23 cellular contexts compared by ENCODE assay signal in the genomic region with DNA sequence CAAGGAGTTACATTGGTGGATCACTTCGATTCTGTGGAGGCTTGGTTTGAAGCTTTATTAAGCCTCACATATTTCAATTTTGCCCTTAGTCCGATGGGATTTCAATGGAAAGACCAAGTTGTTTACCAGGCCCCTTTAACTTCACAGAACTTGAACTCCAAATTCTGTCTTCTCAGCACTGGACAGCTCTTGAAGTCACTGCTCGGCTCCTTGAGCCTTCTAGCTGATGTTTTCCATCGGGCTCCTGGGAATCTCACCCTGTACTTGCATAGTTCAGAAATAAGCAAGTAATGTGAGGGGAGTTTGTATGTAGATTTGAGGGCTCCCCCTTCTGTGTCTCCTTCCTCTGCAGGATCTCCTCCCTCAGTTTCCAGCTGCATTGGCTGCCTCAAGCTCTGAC. TPM values are rescaled to one million over a fixed set of nuclear protein-coding genes. Genes with fewer than 3 reads are reported as not detected.
A peak's percentile ranks its signal among the peaks of the same experiment; 100 is the strongest.
DNase-seq lines count a peak whose midpoint lies in the region; ATAC-seq, FAIRE-seq and TF ChIP-seq lines count a peak whose summit lies in the region.
"Had no signal": no experiment of that assay in that cellular context is flagged by ENCODE, and none has a peak within 500 bp of the region (broad histone marks: within the 10 kb centered on the region; RNA-seq: fewer than 3 reads in every experiment).

No MANE protein-coding gene starts in this region.

- no peak for TF ChIP-seq CTCF in A549 (IDR thresholded peaks at IDR 0.05)
- TF ChIP-seq CTCF in HEK293 (tag by site-specific recombination; IDR thresholded peaks at IDR 0.05) = no peak
- no peak for TF ChIP-seq CTCF in GM12878 (IDR thresholded peaks at IDR 0.05 in 2 of 3, conservative IDR thresholded peaks at IDR 0.05 in 1 of 3; ENCODE audit: control insufficient read depth in 2 of 3, extremely low read depth in 1 of 3, insufficient read depth in 1 of 3, low read depth in 3 of 3, low read length in 3 of 3)
- TF ChIP-seq CTCF in esophagus muscularis mucosa (IDR thresholded peaks at IDR 0.05) = no peak

- no peaks in the 10 kb centered on the region for H3K79me2 ChIP-seq in GM12878 (ENCODE audit: control insufficient read depth, insufficient read depth, low read length)

- intact Hi-C loops in GM12878 (cut with micrococcal nuclease; ENCODE audit: unreplicated experiment) (no loop called here), esophagus muscularis mucosa (cut with DNase I) (no loop called here)

- no peak overlapping the region for H3K4me3 ChIP-seq in A549
- H3K4me3 ChIP-seq in HEK293 (ENCODE audit: low read depth, low read length) = no peak overlapping the region
- H3K4me3 ChIP-seq in GM12878 = no peak overlapping the region
- H3K4me3 ChIP-seq in esophagus muscularis mucosa = no peak overlapping the region
- H3K4me3 ChIP-seq: HAP-1 had no signal

- H3K4me2 ChIP-seq in A549 = no peak overlapping the region
- no peak overlapping the region for H3K4me2 ChIP-seq in GM12878 (ENCODE audit: control insufficient read depth, insufficient read depth)

- FAIRE-seq in A549 (lab: Jason Lieb, UNC) = no peak
- no peak for FAIRE-seq in GM12878 (lab: Jason Lieb, UNC)
- FAIRE-seq: H1 had no signal

- POLR2A ChIA-PET in A549 (lab: Yijun Ruan, JAX) = no interaction called here
- POLR2A ChIA-PET in HEK293 (lab: Yijun Ruan, JAX) = no interaction called here
- POLR2A ChIA-PET in GM12878 (lab: Charles Lee) = interaction anchor here (0.6 kb wide), 1 partner anchor 252 kb away, joined by 7 read pairs; no protein-coding TSS in a partner anchor

- RAD21 ChIA-PET in GM12878 (lab: Charles Lee; ENCODE audit: unreplicated experiment) = no interaction called here

- H3K36me3 ChIP-seq in HEK293 (ENCODE audit: control insufficient read depth in 2 of 2, insufficient read depth in 1 of 2, low read length in 2 of 2) = peaks cover 0 to 9% of the 10 kb centered on the region in 2 experiments; a peak in 1 of 3 replicates
- H3K36me3 ChIP-seq in GM12878 (ENCODE audit: control insufficient read depth in 2 of 2, insufficient read depth in 2 of 2, low read length in 1 of 2) = no peaks in the 10 kb centered on the region
- peaks cover 0 to 29% (median 10%) of the 10 kb centered on the region in 4 donors for H3K36me3 ChIP-seq in esophagus muscularis mucosa
- H3K36me3 ChIP-seq: HAP-1 had no signal

- TF ChIP-seq RAD21 in A549 (conservative IDR thresholded peaks at IDR 0.05 in 1 of 2, IDR thresholded peaks at IDR 0.05 in 1 of 2) (no peak), GM12878 (IDR thresholded peaks at IDR 0.05; ENCODE audit: insufficient read depth, low read depth, low read length) (no peak)

- H3K27ac ChIP-seq in A549 (no peak overlapping the region), HEK293 (ENCODE audit: extremely low read depth, low read depth, low read length) (no peak overlapping the region), GM12878 (ENCODE audit: control insufficient read depth, insufficient read depth) (no peak overlapping the region), esophagus muscularis mucosa (replicated peaks in 1 of 4) (no peak overlapping the region)
- H3K27ac ChIP-seq: C4-2B, HL-60 had no signal

- ATAC-seq in A549 (no peak), GM12878 (no peak)

- no peak for TF ChIP-seq POLR2A in A549 (IDR thresholded peaks at IDR 0.05; ENCODE audit: low read length)
- TF ChIP-seq POLR2A in GM12878 (IDR thresholded peaks at IDR 0.05; ENCODE audit: low read depth, low read length) = no peak
- TF ChIP-seq POLR2A in esophagus muscularis mucosa (IDR thresholded peaks at IDR 0.05; ENCODE audit: low read depth) = no peak

- CTCF ChIA-PET in A549 (lab: Yijun Ruan, JAX) (interaction anchor here (1.0 to 1.2 kb wide), 2 partner anchors 10 to 12 kb away, joined by 3 to 4 read pairs; no protein-coding TSS in a partner anchor), HEK293 (lab: Yijun Ruan, JAX) (no interaction called here), GM12878 (lab: Yijun Ruan, JAX) (interaction anchor here (0.9 kb wide), 2 partner anchors 27 to 85 kb away, joined by 3 to 4 read pairs; no protein-coding TSS in a partner anchor)

- 74% methylated on average over 4 of the region's 4 CpGs for WGBS in A549 (ENCODE audit: missing lambda C conversion rate)
- 74% methylated on average over 4 of the region's 4 CpGs for WGBS in GM12878 (ENCODE audit: insufficient coverage, insufficient replicate concordance, low lambda C conversion rate, missing lambda C conversion rate)
- 92% methylated on average over 4 of the region's 4 CpGs for WGBS in esophagus muscularis mucosa

- H3K4me1 ChIP-seq in A549 (no peaks in the 10 kb centered on the region), HEK293 (ENCODE audit: control insufficient read depth, insufficient read depth, low read length) (no peaks in the 10 kb centered on the region), GM12878 (ENCODE audit: control insufficient read depth, insufficient read depth, low read length) (peaks cover 34% of the 10 kb centered on the region), esophagus muscularis mucosa (peaks cover 0 to 10% (median 5%) of the 10 kb centered on the region in 4 donors)
- H3K4me1 ChIP-seq: HAP-1 had no signal

- in situ Hi-C loops in GM12878 (cut with MboI) = no loop called here

- no peaks in the 10 kb centered on the region for H4K20me1 ChIP-seq in GM12878 (ENCODE audit: control insufficient read depth, insufficient read depth)

- H3K27me3 ChIP-seq in GM12878 (replicated peaks in 1 of 2; ENCODE audit: control insufficient read depth in 2 of 2, insufficient read depth in 2 of 2, low read length in 1 of 2) = no peaks in the 10 kb centered on the region
- H3K27me3 ChIP-seq in esophagus muscularis mucosa = no peaks in the 10 kb centered on the region

- DNase-seq in A549 (ENCODE audit: low read depth in 1 of 2, low spot score in 1 of 2) = no peak
- DNase-seq in GM12878 (ENCODE audit: low read depth, low spot score) = no peak
- peak; percentile 57 for DNase-seq in esophagus muscularis mucosa (ENCODE audit: extremely low spot score)
- DNase-seq in activated gamma-delta T cell (lab: John Stamatoyannopoulos, UW) = no peak
- no peak for DNase-seq in NCI-H146 treated with DMSO at 0.1 percent for 48 hours (lab: John Stamatoyannopoulos, UW; ENCODE audit: unreplicated experiment)
- DNase-seq in NCI-H1417 treated with DMSO at 0.1 percent for 48 hours (lab: John Stamatoyannopoulos, UW) = no peak
- DNase-seq: ACHN; AML-193; CD4-positive, alpha-beta T cell; DMS153; DMS79; GDM1; HFFc6; KBM-7 had no signal

- no peak for TF ChIP-seq EP300 in A549 (IDR thresholded peaks at IDR 0.05)
- no peak for TF ChIP-seq EP300 in GM12878 (IDR thresholded peaks at IDR 0.05; ENCODE audit: borderline replicate concordance in 1 of 2, control insufficient read depth in 1 of 2, low read depth in 2 of 2, low read length in 2 of 2)
- TF ChIP-seq EP300 in esophagus muscularis mucosa (IDR thresholded peaks at IDR 0.05) = no peak

- no peak overlapping the region for H2AFZ ChIP-seq in GM12878 (ENCODE audit: control insufficient read depth, low read depth, low read length)

- no peak overlapping the region for H3K9ac ChIP-seq in GM12878 (ENCODE audit: control insufficient read depth, insufficient read depth, low read length)

- SMC1A ChIA-PET in GM12878 (lab: Charles Lee; ENCODE audit: uncharacterized antibody, unreplicated experiment) = interaction anchor here (1.4 kb wide), 1 partner anchor 46 kb away, joined by 3 read pairs; no protein-coding TSS in a partner anchor

- H3K9me3 ChIP-seq in A549 = no peaks in the 10 kb centered on the region
- H3K9me3 ChIP-seq in HEK293 (ENCODE audit: control insufficient read depth, insufficient read depth, low read depth, low read length) = no peaks in the 10 kb centered on the region
- no peaks in the 10 kb centered on the region for H3K9me3 ChIP-seq in GM12878 (replicated peaks; ENCODE audit: control insufficient read depth, insufficient read depth, low read length)
- no peaks in the 10 kb centered on the region for H3K9me3 ChIP-seq in esophagus muscularis mucosa
- H3K9me3 ChIP-seq: HAP-1 had no signal

- no TSS peak for BruUV-seq in GM12878 (replicated peaks; lab: Mats Ljungman, UMichigan)

RNA-seq across cellular contexts. Expression of a gene that starts 15.1 kb away (rescaled TPM):
- polyA plus RNA-seq in A549 (2011; rRNA removed) (not detected in 2 replicates), A549 (2017; fragmentation: RNase III; extraction: RNeasy Plus Mini Kit Qiagen cat#74134 plus additional on column Dnase treatment) (not detected in 3 replicates), GM12878 (2011; rRNA removed) (1.4 and 3.8 TPM in 2 replicates), GM12878 (2014; fragmentation: Illumina TruSeq; extraction: Trizol) (0.51 and 2.0 TPM in 2 replicates), GM12878 (2014; fragmentation: Nextera tagmentation; extraction: Ambion mirVana) (under 1 TPM; 0.11 to 0.13 TPM), GM12878 (2014; rRNA removed) (6.1 and 6.6 TPM in 2 replicates), GM12878 (2016; fragmentation: Nextera tagmentation; extraction: Ambion mirVana) (1 to 10 TPM; 5.3 to 8.6 TPM)
- polyA plus RNA-seq in A549 (2012; cell fraction: cytosol; rRNA removed) = not detected in 2 replicates
- 0.02 and 0.11 TPM in 2 replicates for polyA plus RNA-seq in A549 (2012; cell fraction: nucleus; rRNA removed)
- not detected in 2 replicates for polyA minus RNA-seq in A549 (2011; rRNA and poly(A)+ RNA removed)
- 4.2 and 6.5 TPM in 2 replicates for total RNA-seq in GM12878 (2013; cell fraction: nucleolus; rRNA removed)
- total RNA-seq in GM12878 (2014; rRNA removed) (2.5 and 2.9 TPM in 2 replicates), GM12878 (2014; rRNA removed; fragmentation: Illumina TruSeq; extraction: Trizol) (1.6 and 2.0 TPM in 2 replicates), GM12878 (2021) (6.6 and 7.6 TPM in 2 replicates), esophagus muscularis mucosa (1 to 10 TPM in 1 of 4 donors, under 1 TPM in 3; 0.42 to 1.3 (median 0.61) TPM)
- 3.2 TPM for polyA plus RNA-seq in GM12878 (2011; ENCODE audit: low read depth)
- 4.1 and 6.7 TPM in 2 replicates for polyA plus RNA-seq in GM12878 (2011; cell fraction: cytosol; rRNA removed)
- 22.8 and 24.8 TPM in 2 replicates for polyA plus RNA-seq in GM12878 (2011; cell fraction: nucleus; rRNA removed)
- 4.7 and 6.5 TPM in 2 replicates for polyA plus RNA-seq in GM12878 (2012)
- polyA minus RNA-seq in GM12878 (2011; rRNA and poly(A)+ RNA removed) = 3.1 and 6.3 TPM in 2 replicates
- 1.3 and 2.5 TPM in 2 replicates for polyA minus RNA-seq in GM12878 (2011; cell fraction: cytosol; rRNA and poly(A)+ RNA removed)
- 3.4 and 6.2 TPM in 2 replicates for polyA minus RNA-seq in GM12878 (2011; cell fraction: nucleus; rRNA and poly(A)+ RNA removed)
- total RNA-seq: A172; CD4-positive, alpha-beta T cell; Daoy; HFFc6; HT1080 had no signal
- polyA plus RNA-seq: BJ had no signal

RNA-seq across cellular contexts. Expression of a gene that starts 43.5 kb away (rescaled TPM):
- polyA plus RNA-seq in A549 (2011; rRNA removed) (not detected in 2 replicates), A549 (2017; fragmentation: RNase III; extraction: RNeasy Plus Mini Kit Qiagen cat#74134 plus additional on column Dnase treatment) (not detected in 3 replicates), GM12878 (2011; rRNA removed) (17.0 and 29.2 TPM in 2 replicates), GM12878 (2014; fragmentation: Illumina TruSeq; extraction: Trizol) (6.9 and 19.1 TPM in 2 replicates), GM12878 (2014; fragmentation: Nextera tagmentation; extraction: Ambion mirVana) (1 to 10 TPM; 4.3 to 6.9 TPM), GM12878 (2014; rRNA removed) (28.0 and 31.9 TPM in 2 replicates), GM12878 (2016; fragmentation: Nextera tagmentation; extraction: Ambion mirVana) (10 to 100 TPM; 54.7 to 58.7 TPM)
- 0.03 TPM in 1 of 2 replicates, not detected in the other for polyA plus RNA-seq in A549 (2012; cell fraction: cytosol; rRNA removed)
- 0.12 TPM in 1 of 2 replicates, not detected in the other for polyA plus RNA-seq in A549 (2012; cell fraction: nucleus; rRNA removed)
- polyA minus RNA-seq in A549 (2011; rRNA and poly(A)+ RNA removed) = 0.29 TPM in 1 of 2 replicates, not detected in the other
- 37.5 and 48.1 TPM in 2 replicates for total RNA-seq in GM12878 (2013; cell fraction: nucleolus; rRNA removed)
- total RNA-seq in GM12878 (2014; rRNA removed) (25.7 and 25.9 TPM in 2 replicates), GM12878 (2014; rRNA removed; fragmentation: Illumina TruSeq; extraction: Trizol) (21.5 and 21.6 TPM in 2 replicates), GM12878 (2021) (41.6 and 49.5 TPM in 2 replicates), esophagus muscularis mucosa (1 to 10 TPM; 2.9 to 4.8 (median 4.0) TPM)
- polyA plus RNA-seq in GM12878 (2011; ENCODE audit: low read depth) = 14.7 TPM
- polyA plus RNA-seq in GM12878 (2011; cell fraction: cytosol; rRNA removed) = 39.3 and 56.1 TPM in 2 replicates
- polyA plus RNA-seq in GM12878 (2011; cell fraction: nucleus; rRNA removed) = 72.4 and 75.6 TPM in 2 replicates
- 23.2 and 34.1 TPM in 2 replicates for polyA plus RNA-seq in GM12878 (2012)
- polyA minus RNA-seq in GM12878 (2011; rRNA and poly(A)+ RNA removed) = 17.6 and 31.9 TPM in 2 replicates
- polyA minus RNA-seq in GM12878 (2011; cell fraction: cytosol; rRNA and poly(A)+ RNA removed) = 10.0 and 11.2 TPM in 2 replicates
- polyA minus RNA-seq in GM12878 (2011; cell fraction: nucleus; rRNA and poly(A)+ RNA removed) = 16.3 and 33.4 TPM in 2 replicates
- total RNA-seq: A172; CD4-positive, alpha-beta T cell; Daoy; HT1080 had no signal
